ENCODE assay signal across 25 cellular contexts in genomic region chr13:102902789-102903347, GRCh38. TPM values are rescaled to one million over a fixed set of nuclear protein-coding genes. Genes with fewer than 3 reads are reported as not detected.
A peak's percentile ranks its signal among the peaks of the same experiment; 100 is the strongest.
DNase-seq lines count a peak whose midpoint lies in the region; ATAC-seq and TF ChIP-seq lines count a peak whose summit lies in the region.
"Had no signal": no experiment of that assay in that cellular context is flagged by ENCODE, and none has a peak within 500 bp of the region (broad histone marks: within the 10 kb centered on the region; RNA-seq: fewer than 3 reads in every experiment).

No MANE protein-coding gene starts in this region.

- WGBS in right lobe of liver (ENCODE audit: insufficient coverage, low coverage, low lambda C conversion rate, missing lambda C conversion rate), result 49% methylated on average over 8 of the region's 12 CpGs
- 63 to 71% methylated on average over 12 of the region's 12 CpGs for WGBS in aorta, 2 donors

- H3K27me3 ChIP-seq in left ventricle myocardium inferior (ENCODE audit: low read depth) (no peaks in the 10 kb centered on the region), right lobe of liver (no peaks in the 10 kb centered on the region), aorta (ENCODE audit: control insufficient read depth in 1 of 2, insufficient read depth in 2 of 2, low read length in 1 of 2) (no peaks in the 10 kb centered on the region)
- H3K27me3 ChIP-seq: body of pancreas, dorsolateral prefrontal cortex had no signal

- H3K27ac ChIP-seq in left ventricle myocardium inferior (replicated peaks) (peak overlapping the region; percentile 62), right lobe of liver (peak overlapping the region in 1 of 3 donors; percentile 63), aorta (ENCODE audit: low read depth in 1 of 2, low read length in 2 of 2) (no peak overlapping the region)
- H3K27ac ChIP-seq: adrenal gland, body of pancreas, dorsolateral prefrontal cortex, lower lobe of right lung, thoracic aorta had no signal

- H3K4me3 ChIP-seq in left ventricle myocardium inferior, result no peak overlapping the region
- H3K4me3 ChIP-seq in right lobe of liver, result no peak overlapping the region
- no peak overlapping the region for H3K4me3 ChIP-seq in aorta (ENCODE audit: low read length in 2 of 2)
- H3K4me3 ChIP-seq: adrenal gland, body of pancreas, lower lobe of right lung, smooth muscle cell, thoracic aorta had no signal

- peak; percentile 88 for ATAC-seq in Right ventricle myocardium superior (ENCODE audit: poor library complexity)
- no peak for ATAC-seq in left cardiac atrium
- ATAC-seq in right lobe of liver, result peak; percentile 55 to 80 (median 72)
- ATAC-seq in aorta (ENCODE audit: low FRiP score), result peak; percentile 33
- no peak for ATAC-seq in GM19395 (IDR thresholded peaks at IDR 0.05; ENCODE audit: unreplicated experiment)
- ATAC-seq: body of pancreas, lower lobe of right lung, natural killer cell, T-helper 17 cell had no signal

- peak; percentile 45 for DNase-seq in Right ventricle myocardium superior
- no peak for DNase-seq in left cardiac atrium
- DNase-seq in left ventricle myocardium inferior, result peak; percentile 22
- peak; percentile 29 to 70 (median 68) for DNase-seq in right lobe of liver
- no peak for DNase-seq in aorta
- DNase-seq in NCI-H187 (lab: John Stamatoyannopoulos, UW), result no peak
- no peak for DNase-seq in Ammon's horn (ENCODE audit: low spot score)
- DNase-seq: activated CD4-positive, alpha-beta memory T cell treated with anti-CD3 and anti-CD28 coated beads for 36 hours; activated CD4-positive, CD25-positive, alpha-beta regulatory T cell treated with anti-CD3 and anti-CD28 coated beads, Interleukin-2, amount 50 U/mL, for 72 hours; activated naive CD4-positive, alpha-beta T cell treated with Interleukin-2 at 50 U/mL for 16 hours; adrenal gland; body of pancreas; CD4-positive, alpha-beta T cell; foreskin melanocyte; lower lobe of right lung; natural killer cell; NCI-H1105; NCI-H187 treated with DMSO at 0.1 percent for 48 hours; NCI-H510A treated with DMSO at 0.1 percent for 48 hours; stimulated activated CD4-positive, alpha-beta T cell treated with anti-CD3 and anti-CD28 coated beads, Interleukin-1b, Interleukin-23, amount 100 ng/mL, for 48 hours; T-helper 17 cell had no signal

- TF ChIP-seq CTCF in left ventricle myocardium inferior (IDR thresholded peaks at IDR 0.05; ENCODE audit: borderline replicate concordance) (no peak), right lobe of liver (IDR thresholded peaks at IDR 0.05) (no peak)

- TF ChIP-seq POLR2A in right lobe of liver (IDR thresholded peaks at IDR 0.05), result no peak

- intact Hi-C loops in Right ventricle myocardium superior (cut with DNase I), result no loop called here
- intact Hi-C loops in left cardiac atrium (cut with DNase I), result no loop called here
- intact Hi-C loops in left ventricle myocardium inferior (cut with micrococcal nuclease), result no loop called here
- intact Hi-C loops in right lobe of liver (cut with DNase I), result no loop called here
- intact Hi-C loops in aorta (cut with DNase I), result no loop called here

- H3K9me3 ChIP-seq in left ventricle myocardium inferior (replicated peaks), result no peaks in the 10 kb centered on the region
- no peaks in the 10 kb centered on the region for H3K9me3 ChIP-seq in right lobe of liver
- H3K9me3 ChIP-seq in aorta (ENCODE audit: control insufficient read depth, low read length), result no peaks in the 10 kb centered on the region
- H3K9me3 ChIP-seq: adrenal gland, body of pancreas, lower lobe of right lung, thoracic aorta had no signal

- H3K36me3 ChIP-seq in left ventricle myocardium inferior (no peaks in the 10 kb centered on the region), right lobe of liver (no peaks in the 10 kb centered on the region), aorta (ENCODE audit: control insufficient read depth in 1 of 2, insufficient read depth in 2 of 2, low read length in 1 of 2) (no peaks in the 10 kb centered on the region)
- H3K36me3 ChIP-seq: adrenal gland, lower lobe of right lung, thoracic aorta had no signal

- peaks cover 37% of the 10 kb centered on the region for H3K4me1 ChIP-seq in left ventricle myocardium inferior
- H3K4me1 ChIP-seq in right lobe of liver, result peaks cover 0 to 51% (median 11%) of the 10 kb centered on the region in 4 donors
- no peaks in the 10 kb centered on the region for H3K4me1 ChIP-seq in aorta (ENCODE audit: control insufficient read depth in 1 of 2, insufficient read depth in 2 of 2, low read length in 2 of 2)
- H3K4me1 ChIP-seq: adrenal gland, lower lobe of right lung had no signal

RNA-seq across cellular contexts. Expression of gene ERCC5, which starts 57.0 kb away (rescaled TPM):
- total RNA-seq in Right ventricle myocardium superior, result 25.7 TPM
- total RNA-seq in left cardiac atrium, result 10 to 100 TPM; 27.5 to 30.6 TPM
- 30.4 TPM for total RNA-seq in left ventricle myocardium inferior
- total RNA-seq in right lobe of liver, result 10 to 100 TPM; 21.6 to 47.4 (median 29.2) TPM
- total RNA-seq in aorta, result 10 to 100 TPM; 30.5 to 53.4 TPM
- 10 to 100 TPM; 25.8 to 81.8 TPM for polyA plus RNA-seq in aorta

Comparison
In these comparisons a context has a peak if more than half of its experiments do, and no peak if none do; other contexts are left out.
1. ATAC-seq: peak in Right ventricle myocardium superior (single experiment), right lobe of liver (4 of 4) and aorta (single experiment); none in left cardiac atrium (0 of 2) and GM19395 (single experiment).
2. DNase-seq: peak in Right ventricle myocardium superior (single experiment), left ventricle myocardium inferior (single experiment) and right lobe of liver (3 of 3); none in left cardiac atrium (single experiment), aorta (0 of 2), NCI-H187 (0 of 2) and Ammon's horn (single experiment).